In the genomic region with DNA sequence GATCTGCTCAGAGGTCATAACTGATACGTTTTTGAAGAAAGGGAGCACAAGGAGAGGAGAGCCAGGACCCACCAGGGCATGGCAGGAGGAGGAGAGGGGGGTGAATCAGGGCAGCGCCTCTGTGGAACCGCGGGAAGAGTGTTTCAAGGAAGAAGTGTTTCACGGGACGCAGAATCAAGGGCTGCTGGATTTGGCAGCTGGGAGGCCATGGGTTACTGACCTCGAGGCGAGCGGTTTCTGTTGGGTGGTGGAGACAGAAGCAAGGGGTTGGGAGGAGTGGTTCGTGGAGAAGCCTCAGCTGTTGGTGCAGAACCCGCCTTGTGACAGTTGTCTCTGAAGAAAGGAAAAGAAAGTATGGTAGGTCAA, we compare ENCODE assay signal across 15 cellular contexts. TPM values are rescaled to one million over a fixed set of nuclear protein-coding genes. Genes with fewer than 3 reads are reported as not detected.
"Had no signal": no experiment of that assay in that cellular context is flagged by ENCODE, and none has a peak within 500 bp of the region (broad histone marks: within the 10 kb centered on the region; RNA-seq: fewer than 3 reads in every experiment).

No MANE protein-coding gene starts in this region.

- H3K27me3 Mint-ChIP-seq: dendritic cell treated with granulocyte-macrophage colony-stimulating factor and Interleukin-4, amounts not matched to agents 40 ng/mL and 50 ng/mL, for 4 days; naive thymus-derived CD8-positive, alpha-beta T cell; progenitor cell of endocrine pancreas; stimulated activated memory B cell treated with anti-CD40 and anti-IgM and Interleukin-4, amounts not matched to agents 10 μg/mL and 1 μg/mL and 100 μg/mL, for 72 hours had no signal

- H3K27ac Mint-ChIP-seq: dendritic cell treated with granulocyte-macrophage colony-stimulating factor and Interleukin-4, amounts not matched to agents 40 ng/mL and 50 ng/mL, for 4 days; progenitor cell of endocrine pancreas; stimulated activated memory B cell treated with anti-CD40 and anti-IgM and Interleukin-4, amounts not matched to agents 10 μg/mL and 1 μg/mL and 100 μg/mL, for 72 hours had no signal

- H3K4me3 Mint-ChIP-seq: activated T-cell treated with anti-CD3 and anti-CD28 coated beads, Interleukin-2, amount 50 U/mL, for 4 hours; dendritic cell treated with granulocyte-macrophage colony-stimulating factor and Interleukin-4, amounts not matched to agents 40 ng/mL and 50 ng/mL, for 4 days; naive thymus-derived CD8-positive, alpha-beta T cell; stimulated activated memory B cell treated with anti-CD40 and anti-IgM and Interleukin-4, amounts not matched to agents 10 μg/mL and 1 μg/mL and 100 μg/mL, for 72 hours had no signal

- H3K9me3 ChIP-seq: body of pancreas, transverse colon had no signal

- H3K4me3 ChIP-seq: body of pancreas, lung, transverse colon had no signal

- H3K9me3 Mint-ChIP-seq: activated T-cell treated with anti-CD3 and anti-CD28 coated beads, Interleukin-2, amount 50 U/mL, for 4 hours; dendritic cell treated with granulocyte-macrophage colony-stimulating factor and Interleukin-4, amounts not matched to agents 40 ng/mL and 50 ng/mL, for 4 days; naive thymus-derived CD8-positive, alpha-beta T cell; stimulated activated memory B cell treated with anti-CD40 and anti-IgM and Interleukin-4, amounts not matched to agents 10 μg/mL and 1 μg/mL and 100 μg/mL, for 72 hours had no signal

- H3K4me1 ChIP-seq: transverse colon had no signal

- H3K27ac ChIP-seq: body of pancreas, transverse colon, WERI-Rb-1 had no signal

- ATAC-seq: activated T-cell treated with anti-CD3 and anti-CD28 coated beads, Interleukin-2, amount 50 U/mL, for 4 hours; body of pancreas; naive thymus-derived CD8-positive, alpha-beta T cell; right cardiac atrium; stimulated activated memory B cell treated with anti-CD40 and anti-IgM and Interleukin-4, amounts not matched to agents 10 μg/mL and 1 μg/mL and 100 μg/mL, for 72 hours had no signal

- DNase-seq: activated CD4-positive, alpha-beta T cell treated with anti-CD3 and anti-CD28 coated beads for 4 hours; activated gamma-delta T cell treated with Interleukin-2 at 50 U/mL for 16 hours; activated T-cell treated with anti-CD3 and anti-CD28 coated beads, Interleukin-2, amount 50 U/mL, for 4 hours; amniotic stem cell; body of pancreas; naive thymus-derived CD8-positive, alpha-beta T cell; right cardiac atrium; T1000; transverse colon; WERI-Rb-1 had no signal

- H3K27me3 ChIP-seq: body of pancreas, transverse colon had no signal

RNA-seq across cellular contexts. Expression of a gene that starts 38.6 kb away (rescaled TPM):
- total RNA-seq: progenitor cell of endocrine pancreas, right cardiac atrium, subcutaneous adipose tissue had no signal
- polyA plus RNA-seq: right cardiac atrium had no signal
